In the genomic region with DNA sequence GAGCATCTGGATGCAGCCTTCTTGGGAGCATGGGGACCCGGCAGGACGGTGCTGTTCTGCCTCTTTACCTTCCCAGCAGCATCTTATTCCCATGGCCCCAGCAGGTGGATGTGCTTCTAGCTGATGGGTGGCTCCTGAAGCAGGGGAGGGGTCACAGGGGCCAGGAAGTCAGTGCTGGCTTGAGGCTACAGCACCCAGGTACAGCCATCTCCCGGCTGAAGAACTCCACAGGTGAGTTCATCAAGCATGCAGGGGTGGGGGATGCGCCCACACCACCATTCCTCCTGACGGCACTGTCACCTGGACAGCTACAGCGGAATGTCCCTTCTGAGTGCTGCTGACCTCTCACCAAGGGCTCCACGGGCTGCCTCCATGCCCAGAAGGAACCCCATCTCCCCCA, we compare ENCODE assay signal across 19 cellular contexts. TPM values are rescaled to one million over a fixed set of nuclear protein-coding genes. Genes with fewer than 3 reads are reported as not detected.
DNase-seq lines count a peak whose midpoint lies in the region; ATAC-seq and TF ChIP-seq lines count a peak whose summit lies in the region.
"Had no signal": no experiment of that assay in that cellular context is flagged by ENCODE, and none has a peak within 500 bp of the region (broad histone marks: within the 10 kb centered on the region; RNA-seq: fewer than 3 reads in every experiment).

No MANE protein-coding gene starts in this region.

- peaks cover 13 to 43% of the 10 kb centered on the region in 2 donors for H3K4me1 ChIP-seq in thoracic aorta (ENCODE audit: control insufficient read depth in 1 of 2, low read depth in 2 of 2)

- CTCF ChIA-PET in activated CD8-positive, alpha-beta T cell treated with anti-CD3 and anti-CD28 coated beads for 36 hours (lab: Charles Lee) = interaction anchor here (0.8 to 4.4 kb wide), 9 partner anchors 11 to 53 kb away, joined by 3 to 19 read pairs (median 9); no protein-coding TSS in a partner anchor

- H3K4me3 Mint-ChIP-seq in activated naive CD4-positive, alpha-beta T cell treated with anti-CD3 and anti-CD28 coated beads, Interleukin-2, amount 50 U/mL, for 24 hours = peak overlapping the region; percentile 86
- H3K4me3 Mint-ChIP-seq in activated CD8-positive, alpha-beta T cell treated with anti-CD3 and anti-CD28 coated beads for 36 hours = peak overlapping the region; percentile 64
- peak overlapping the region; percentile 64 for H3K4me3 Mint-ChIP-seq in central memory CD8-positive, alpha-beta T cell

- H3K9me3 ChIP-seq in thoracic aorta = no peaks in the 10 kb centered on the region
- H3K9me3 ChIP-seq: heart left ventricle, transverse colon had no signal

- peaks cover 96% of the 10 kb centered on the region for H3K4me1 Mint-ChIP-seq in activated naive CD4-positive, alpha-beta T cell treated with anti-CD3 and anti-CD28 coated beads, Interleukin-2, amount 50 U/mL, for 24 hours
- H3K4me1 Mint-ChIP-seq in activated CD8-positive, alpha-beta T cell treated with anti-CD3 and anti-CD28 coated beads for 36 hours (ENCODE audit: low read depth) = peaks cover 94% of the 10 kb centered on the region
- H3K4me1 Mint-ChIP-seq in central memory CD8-positive, alpha-beta T cell = peaks cover 94% of the 10 kb centered on the region

- H3K36me3 ChIP-seq in thoracic aorta = no peaks in the 10 kb centered on the region
- H3K36me3 ChIP-seq: heart left ventricle, transverse colon, WERI-Rb-1 had no signal

- peak overlapping the region; percentile 96 for H3K27ac Mint-ChIP-seq in activated naive CD4-positive, alpha-beta T cell treated with anti-CD3 and anti-CD28 coated beads, Interleukin-2, amount 50 U/mL, for 24 hours
- peak overlapping the region; percentile 98 for H3K27ac Mint-ChIP-seq in activated CD8-positive, alpha-beta T cell treated with anti-CD3 and anti-CD28 coated beads for 36 hours
- peak overlapping the region; percentile 92 for H3K27ac Mint-ChIP-seq in central memory CD8-positive, alpha-beta T cell (ENCODE audit: low read depth)

- DNase-seq in activated naive CD4-positive, alpha-beta T cell treated with Interleukin-2 at 50 U/mL for 16 hours = no peak
- DNase-seq in activated CD8-positive, alpha-beta T cell treated with anti-CD3 and anti-CD28 coated beads for 36 hours = no peak
- no peak for DNase-seq in central memory CD8-positive, alpha-beta T cell (ENCODE audit: low spot score in 2 of 2)
- no peak for DNase-seq in thoracic aorta (ENCODE audit: low spot score)
- DNase-seq: activated effector memory CD4-positive, alpha-beta T cell treated with anti-CD3 and anti-CD28 coated beads, Interleukin-2, amount 50 U/mL, for 16 hours; heart left ventricle; NCI-H1105 treated with DMSO at 0.1 percent for 48 hours; NCI-H2029 treated with DMSO at 0.1 percent for 48 hours; NCI-H345; NCI-H774; RPMI8226; stimulated activated CD4-positive, alpha-beta T cell treated with anti-CD3 and anti-CD28 coated beads, Interleukin-4, amount 100 ng/mL, for 4 hours; stimulated activated naive CD4-positive, alpha-beta T cell treated with Interleukin-2 at 50 U/mL for 16 hours; transverse colon; WERI-Rb-1 had no signal

- no peaks in the 10 kb centered on the region for H3K27me3 Mint-ChIP-seq in activated naive CD4-positive, alpha-beta T cell treated with anti-CD3 and anti-CD28 coated beads, Interleukin-2, amount 50 U/mL, for 24 hours
- H3K27me3 Mint-ChIP-seq in activated CD8-positive, alpha-beta T cell treated with anti-CD3 and anti-CD28 coated beads for 36 hours = no peaks in the 10 kb centered on the region
- no peaks in the 10 kb centered on the region for H3K27me3 Mint-ChIP-seq in central memory CD8-positive, alpha-beta T cell

- no peaks in the 10 kb centered on the region for H3K27me3 ChIP-seq in thoracic aorta (replicated peaks; ENCODE audit: insufficient read depth)
- H3K27me3 ChIP-seq: transverse colon had no signal

- intact Hi-C loops in activated CD8-positive, alpha-beta T cell treated with anti-CD3 and anti-CD28 coated beads for 36 hours (cut with micrococcal nuclease) = no loop called here

- peak overlapping the region; percentile 11 for H3K4me3 ChIP-seq in thoracic aorta

- TF ChIP-seq CTCF in activated CD8-positive, alpha-beta T cell treated with anti-CD3 and anti-CD28 coated beads for 36 hours (IDR thresholded peaks at IDR 0.05) = no peak
- no peak for TF ChIP-seq CTCF in thoracic aorta (IDR thresholded peaks at IDR 0.05)

- no peak for ATAC-seq in activated CD8-positive, alpha-beta T cell treated with anti-CD3 and anti-CD28 coated beads for 36 hours
- ATAC-seq in central memory CD8-positive, alpha-beta T cell (replicated peaks; ENCODE audit: extremely low read depth, poor library complexity, severe bottlenecking) = no peak
- ATAC-seq in thoracic aorta (ENCODE audit: insufficient number of reproducible peaks, low FRiP score, low read depth) = no peak
- no peak for ATAC-seq in HG02798 (IDR thresholded peaks at IDR 0.05; ENCODE audit: poor library complexity, unreplicated experiment)
- ATAC-seq in HG02852 (IDR thresholded peaks at IDR 0.05; ENCODE audit: unreplicated experiment) = no peak
- ATAC-seq: heart left ventricle had no signal

- H3K9me3 Mint-ChIP-seq in activated naive CD4-positive, alpha-beta T cell treated with anti-CD3 and anti-CD28 coated beads, Interleukin-2, amount 50 U/mL, for 24 hours = no peaks in the 10 kb centered on the region
- peaks cover 1% of the 10 kb centered on the region for H3K9me3 Mint-ChIP-seq in activated CD8-positive, alpha-beta T cell treated with anti-CD3 and anti-CD28 coated beads for 36 hours
- no peaks in the 10 kb centered on the region for H3K9me3 Mint-ChIP-seq in central memory CD8-positive, alpha-beta T cell

- H3K27ac ChIP-seq in thoracic aorta = no peak overlapping the region
- H3K27ac ChIP-seq: heart left ventricle, transverse colon, WERI-Rb-1 had no signal

- POLR2A ChIA-PET in activated CD8-positive, alpha-beta T cell treated with anti-CD3 and anti-CD28 coated beads for 36 hours (lab: Charles Lee) = interaction anchor here (1.1 to 10.7 kb wide), 6 partner anchors 11 to 48 kb away, joined by 6 to 92 read pairs (median 27); no protein-coding TSS in a partner anchor

- peaks cover 13% of the 10 kb centered on the region for H3K36me3 Mint-ChIP-seq in activated naive CD4-positive, alpha-beta T cell treated with anti-CD3 and anti-CD28 coated beads, Interleukin-2, amount 50 U/mL, for 24 hours
- H3K36me3 Mint-ChIP-seq in activated CD8-positive, alpha-beta T cell treated with anti-CD3 and anti-CD28 coated beads for 36 hours (ENCODE audit: low read depth) = peaks cover 40% of the 10 kb centered on the region
- peaks cover 56% of the 10 kb centered on the region for H3K36me3 Mint-ChIP-seq in central memory CD8-positive, alpha-beta T cell (ENCODE audit: insufficient read depth)

RNA-seq across cellular contexts. Expression of a gene that starts 57.3 kb away (rescaled TPM):
- total RNA-seq in activated CD8-positive, alpha-beta T cell treated with anti-CD3 and anti-CD28 coated beads for 36 hours = 10 to 100 TPM; 48.5 to 53.0 TPM
- total RNA-seq in thoracic aorta = 1 to 10 TPM in 1 of 2 donors, under 1 TPM in 1; 0.92 to 6.2 TPM
- total RNA-seq: fibroblast of villous mesenchyme had no signal

Comparison
In these comparisons a context has a peak if more than half of its experiments do, and no peak if none do; other contexts are left out.
1. RNA of a gene that starts 57.3 kb away (total RNA-seq): 48.5 to 53.0 TPM in activated CD8-positive, alpha-beta T cell treated with anti-CD3 and anti-CD28 coated beads for 36 hours; 0.92 to 6.2 TPM in thoracic aorta; every median in the first group is over 4 times any median in the second.
2. Peak in every context shown above with its lines, with median percentiles within 50 percentile points of each other: H3K27ac Mint-ChIP-seq and H3K4me3 Mint-ChIP-seq.